In genomic region chr3:138426211-138426610, GRCh38 we compare ENCODE assay signal across 9 cellular contexts. TPM values are rescaled to one million over a fixed set of nuclear protein-coding genes. Genes with fewer than 3 reads are reported as not detected.
DNase-seq lines count a peak whose midpoint lies in the region; ATAC-seq and TF ChIP-seq lines count a peak whose summit lies in the region.
"Had no signal": no experiment of that assay in that cellular context is flagged by ENCODE, and none has a peak within 500 bp of the region (broad histone marks: within the 10 kb centered on the region; RNA-seq: fewer than 3 reads in every experiment).

No MANE protein-coding gene starts in this region.

- H3F3A ChIP-seq in PC-3 (ENCODE audit: low read length, unreplicated experiment) = no peaks in the 10 kb centered on the region

- H3K27me3 Mint-ChIP-seq in activated CD8-positive, alpha-beta T cell treated with anti-CD3 and anti-CD28 coated beads, Interleukin-2, amount 10 ng/mL, durations not matched to agents 7 days and 5 days (ENCODE audit: low read depth) = peaks cover 7% of the 10 kb centered on the region

- no peaks in the 10 kb centered on the region for H3K9me3 Mint-ChIP-seq in activated CD8-positive, alpha-beta T cell treated with anti-CD3 and anti-CD28 coated beads, Interleukin-2, amount 10 ng/mL, durations not matched to agents 7 days and 5 days (ENCODE audit: insufficient read depth)
- H3K9me3 Mint-ChIP-seq: activated CD4-positive, alpha-beta memory T cell treated with anti-CD3 and anti-CD28 coated beads, Interleukin-2, amount 10 ng/mL, durations not matched to agents 7 days and 5 days had no signal

- H3K9ac ChIP-seq in PC-3 (ENCODE audit: low read length) = no peak overlapping the region

- no peak for TF ChIP-seq POLR2A in body of pancreas (IDR thresholded peaks at IDR 0.05)

- ATAC-seq in PC-3 (no peak; the same call in 1 of the 2 replicates), sciatic nerve (peak; percentile 79), body of pancreas (no peak)
- no peak for ATAC-seq in activated CD8-positive, alpha-beta T cell treated with anti-CD3 and anti-CD28 coated beads, Interleukin-2, amount 10 ng/mL, durations not matched to agents 7 days and 5 days

- TF ChIP-seq CTCF in PC-3 (conservative IDR thresholded peaks at IDR 0.05; ENCODE audit: low read depth, low read length) (peak; percentile 49; the same call in 1 of the 2 replicates), fibroblast of pulmonary artery (IDR thresholded peaks at IDR 0.05; ENCODE audit: low read length, missing control alignments) (peak; percentile 68), body of pancreas (IDR thresholded peaks at IDR 0.05) (no peak)

- POLR2A ChIA-PET in PC-3 (lab: Charles Lee; ENCODE audit: unreplicated experiment) = no interaction called here
- POLR2A ChIA-PET in activated CD8-positive, alpha-beta T cell treated with anti-CD3 and anti-CD28 coated beads, Interleukin-2, amount 10 ng/mL, durations not matched to agents 7 days and 5 days (lab: Charles Lee) = no interaction called here

- no TSS peak for BruUV-seq in PC-3 (replicated peaks; lab: Mats Ljungman, UMichigan)

- DNase-seq in DMS79 treated with DMSO at 0.1 percent for 48 hours (lab: John Stamatoyannopoulos, UW) = peak; percentile 4
- DNase-seq in DMS79 (lab: John Stamatoyannopoulos, UW) = no peak
- DNase-seq in PC-3 = peak; percentile 35
- peak; percentile 58 for DNase-seq in fibroblast of pulmonary artery (ENCODE audit: low read depth)
- DNase-seq in sciatic nerve (ENCODE audit: low spot score) = no peak
- DNase-seq in NCI-H446 treated with DMSO at 0.1 percent for 48 hours (lab: John Stamatoyannopoulos, UW) = no peak
- DNase-seq in activated CD8-positive, alpha-beta T cell treated with anti-CD3 and anti-CD28 coated beads, Interleukin-2, amount 10 ng/mL, durations not matched to agents 7 days and 5 days = no peak
- no peak for DNase-seq in body of pancreas
- DNase-seq: activated CD4-positive, alpha-beta memory T cell treated with anti-CD3 and anti-CD28 coated beads, Interleukin-2, amount 10 ng/mL, durations not matched to agents 7 days and 5 days had no signal

- no peaks in the 10 kb centered on the region for H3K4me1 Mint-ChIP-seq in activated CD8-positive, alpha-beta T cell treated with anti-CD3 and anti-CD28 coated beads, Interleukin-2, amount 10 ng/mL, durations not matched to agents 7 days and 5 days (ENCODE audit: low read depth)
- H3K4me1 Mint-ChIP-seq: activated CD4-positive, alpha-beta memory T cell treated with anti-CD3 and anti-CD28 coated beads, Interleukin-2, amount 10 ng/mL, durations not matched to agents 7 days and 5 days had no signal

- no peaks in the 10 kb centered on the region for H3K36me3 ChIP-seq in PC-3 (ENCODE audit: low read depth, low read length)
- no peaks in the 10 kb centered on the region for H3K36me3 ChIP-seq in body of pancreas (replicated peaks in 1 of 2; ENCODE audit: insufficient read depth in 1 of 2, low read depth in 2 of 2)

- no peaks in the 10 kb centered on the region for H3K4me1 ChIP-seq in PC-3 (ENCODE audit: insufficient read depth, low read length)
- no peaks in the 10 kb centered on the region for H3K4me1 ChIP-seq in body of pancreas

- H4K20me1 ChIP-seq in PC-3 (ENCODE audit: low read length) = no peaks in the 10 kb centered on the region

- no peak overlapping the region for H3K4me2 ChIP-seq in PC-3 (ENCODE audit: low read length)

- no peak overlapping the region for H3K27ac ChIP-seq in PC-3 (ENCODE audit: low read length)
- H3K27ac ChIP-seq in body of pancreas = no peak overlapping the region

- intact Hi-C loops in PC-3 (cut with micrococcal nuclease) = loop anchor here (1.0 kb wide), 1 partner anchor 94 kb away; no protein-coding TSS in a partner anchor
- intact Hi-C loops in sciatic nerve (cut with DNase I) = no loop called here
- intact Hi-C loops in body of pancreas (cut with DNase I) = no loop called here

- no peaks in the 10 kb centered on the region for H3K79me2 ChIP-seq in PC-3 (ENCODE audit: low read length)

- no peak overlapping the region for H3K27ac Mint-ChIP-seq in activated CD8-positive, alpha-beta T cell treated with anti-CD3 and anti-CD28 coated beads, Interleukin-2, amount 10 ng/mL, durations not matched to agents 7 days and 5 days
- H3K27ac Mint-ChIP-seq: activated CD4-positive, alpha-beta memory T cell treated with anti-CD3 and anti-CD28 coated beads, Interleukin-2, amount 10 ng/mL, durations not matched to agents 7 days and 5 days had no signal

- H2AFZ ChIP-seq in PC-3 (ENCODE audit: low read length) = no peak overlapping the region

- WGBS in body of pancreas, 2 donors = 42 to 45% methylated on average over 3 of the region's 3 CpGs

- no peak overlapping the region for H3K4me3 Mint-ChIP-seq in activated CD8-positive, alpha-beta T cell treated with anti-CD3 and anti-CD28 coated beads, Interleukin-2, amount 10 ng/mL, durations not matched to agents 7 days and 5 days
- H3K4me3 Mint-ChIP-seq: activated CD4-positive, alpha-beta memory T cell treated with anti-CD3 and anti-CD28 coated beads, Interleukin-2, amount 10 ng/mL, durations not matched to agents 7 days and 5 days had no signal

- CTCF ChIA-PET in PC-3 (lab: Charles Lee) = no interaction called here
- CTCF ChIA-PET in activated CD8-positive, alpha-beta T cell treated with anti-CD3 and anti-CD28 coated beads, Interleukin-2, amount 10 ng/mL, durations not matched to agents 7 days and 5 days (lab: Charles Lee) = interaction anchor here (0.6 to 1.0 kb wide), 2 partner anchors 11 to 729 kb away, joined by 3 read pairs; no protein-coding TSS in a partner anchor

- H3K27me3 ChIP-seq in PC-3 (ENCODE audit: low read length) (no peaks in the 10 kb centered on the region), body of pancreas (no peaks in the 10 kb centered on the region)

- no peaks in the 10 kb centered on the region for H3K36me3 Mint-ChIP-seq in activated CD8-positive, alpha-beta T cell treated with anti-CD3 and anti-CD28 coated beads, Interleukin-2, amount 10 ng/mL, durations not matched to agents 7 days and 5 days (ENCODE audit: low read depth)

- H3K9me3 ChIP-seq in PC-3 (ENCODE audit: low read length) (no peaks in the 10 kb centered on the region), body of pancreas (no peaks in the 10 kb centered on the region)

- H3K4me3 ChIP-seq in PC-3 (ENCODE audit: low read length) = no peak overlapping the region
- no peak overlapping the region for H3K4me3 ChIP-seq in fibroblast of pulmonary artery (replicated peaks; ENCODE audit: low read depth, low read length)
- H3K4me3 ChIP-seq in body of pancreas = no peak overlapping the region

- no peaks in the 10 kb centered on the region for H3K9me2 ChIP-seq in PC-3 (replicated peaks; ENCODE audit: low read length)

RNA-seq across cellular contexts. Expression of gene ESYT3, which starts 8.2 kb away (rescaled TPM):
- total RNA-seq in PC-3 (2014; rRNA removed) (1.6 TPM in 2 replicates), sciatic nerve (12.6 TPM), body of pancreas (1 to 10 TPM; 2.0 to 6.0 TPM)
- under 1 TPM; 0.16 to 0.18 TPM for total RNA-seq in activated CD8-positive, alpha-beta T cell treated with anti-CD3 and anti-CD28 coated beads, Interleukin-2, amount 10 ng/mL, durations not matched to agents 7 days and 5 days

Comparison
In these comparisons a context has a peak if more than half of its experiments do, and no peak if none do; other contexts are left out.
1. DNase-seq: peak in DMS79 treated with DMSO at 0.1 percent for 48 hours (single experiment), PC-3 (single experiment) and fibroblast of pulmonary artery (single experiment); none in DMS79 (single experiment), sciatic nerve (single experiment), NCI-H446 treated with DMSO at 0.1 percent for 48 hours (single experiment), activated CD8-positive, alpha-beta T cell treated with anti-CD3 and anti-CD28 coated beads, Interleukin-2, amount 10 ng/mL, durations not matched to agents 7 days and 5 days (single experiment) and body of pancreas (0 of 4).
2. CTCF ChIP-seq: peak in PC-3 (single experiment) and fibroblast of pulmonary artery (single experiment); none in body of pancreas (0 of 7).